Comparison of ENCODE assay signal across 7 cellular contexts in genomic region chrX:37060999-37061398, GRCh38. TPM values are rescaled to one million over a fixed set of nuclear protein-coding genes. Genes with fewer than 3 reads are reported as not detected.
DNase-seq lines count a peak whose midpoint lies in the region; ATAC-seq and TF ChIP-seq lines count a peak whose summit lies in the region.

No MANE protein-coding gene starts in this region.

- no peaks in the 10 kb centered on the region for H3K27me3 ChIP-seq in testis

- no peak overlapping the region for H3K27ac Mint-ChIP-seq in WTC11

- intact Hi-C loops in testis (cut with DNase I; ENCODE audit: low total_unique reads): no loop called here

- H3K4me1 Mint-ChIP-seq in WTC11: no peaks in the 10 kb centered on the region

- H3K4me1 ChIP-seq in testis: no peaks in the 10 kb centered on the region

- WGBS in testis, 2 donors: 20 to 25% methylated on average over 3 of the region's 3 CpGs

- no peaks in the 10 kb centered on the region for H3K9me3 Mint-ChIP-seq in WTC11

- no peak overlapping the region for H3K4me3 ChIP-seq in testis

- H3K36me3 ChIP-seq in testis (ENCODE audit: low read depth, missing control alignments): no peaks in the 10 kb centered on the region

- no peaks in the 10 kb centered on the region for H3K27me3 Mint-ChIP-seq in WTC11 (ENCODE audit: low read depth)

- no peaks in the 10 kb centered on the region for H3K36me3 Mint-ChIP-seq in WTC11

- peak; percentile 66 for ATAC-seq in WTC11

- peak; percentile 25 for TF ChIP-seq CTCF in GM20000 (IDR thresholded peaks at IDR 0.05; ENCODE audit: extremely low read depth, missing control alignments)
- peak; percentile 38; the same call in 1 of the 2 replicates for TF ChIP-seq CTCF in LNCAP (IDR thresholded peaks at IDR 0.05)
- peak; percentile 35; the same call in 1 of the 2 replicates for TF ChIP-seq CTCF in WTC11 (IDR thresholded peaks at IDR 0.05)
- peak in 1 of 3 experiments; percentile 31 for TF ChIP-seq CTCF in testis (IDR thresholded peaks at IDR 0.05)

- no peaks in the 10 kb centered on the region for H3K9me3 ChIP-seq in testis

- in situ Hi-C loops in G401 (cut with HindIII; ENCODE audit: low sequenced_read_pairs): no loop called here

- no peak for TF ChIP-seq POLR2A in testis (IDR thresholded peaks at IDR 0.05)

- H3K27ac ChIP-seq in testis: no peak overlapping the region

- no peak overlapping the region for H3K4me3 Mint-ChIP-seq in WTC11

- POLR2A ChIA-PET in WTC11 (lab: Charles Lee): no interaction called here

- CTCF ChIA-PET in WTC11 (lab: Charles Lee): no interaction called here

- peak; percentile 3 for DNase-seq in G401 (ENCODE audit: low spot score)
- DNase-seq in GM20000 (ENCODE audit: low spot score): peak; percentile 11
- no peak for DNase-seq in WTC11 (ENCODE audit: low spot score)
- DNase-seq in kidney tubule cell (ENCODE audit: low spot score): peak; percentile 68
- DNase-seq in testis: no peak
- no peak for DNase-seq in NCI-H2029 treated with DMSO at 0.1 percent for 48 hours (lab: John Stamatoyannopoulos, UW)

TF ChIP-seq in WTC11, 78 proteins besides CTCF, POLR2A, EP300 and RAD21:
- TF ChIP-seq ERG (CRISPR knock-in tag; IDR thresholded peaks at IDR 0.05) (no peak), E2F5 (CRISPR knock-in tag; IDR thresholded peaks at IDR 0.05) (no peak), STAT6 (CRISPR knock-in tag; conservative IDR thresholded peaks at IDR 0.05; ENCODE audit: low read depth) (no peak), ZNF138 (CRISPR knock-in tag; conservative IDR thresholded peaks at IDR 0.05) (no peak), PRRX2 (CRISPR knock-in tag; IDR thresholded peaks at IDR 0.05) (no peak), NR1H2 (CRISPR knock-in tag; IDR thresholded peaks at IDR 0.05) (no peak), TEAD1 (CRISPR knock-in tag; IDR thresholded peaks at IDR 0.05) (no peak)
TF ChIP-seq in WTC11: peak in this region for 0.

RNA-seq across cellular contexts. Expression of gene FAM47C, which starts 52.8 kb away (rescaled TPM):
- not detected in 2 replicates for total RNA-seq in G401 (2014; rRNA removed; shearing (Covaris generic))
- not detected in 3 replicates for total RNA-seq in WTC11 (2021)
- total RNA-seq in testis: 1 to 10 TPM in 1 of 2 donors, under 1 TPM in 1; 0.74 to 2.4 TPM
- polyA plus RNA-seq in testis (ENCODE audit: insufficient read depth, low read depth, low replicate concordance): 9.5 TPM

Comparison
In these comparisons a context has a peak if more than half of its experiments do, and no peak if none do; other contexts are left out.
1. DNase-seq: peak in G401 (single experiment), GM20000 (single experiment) and kidney tubule cell (single experiment); none in WTC11 (single experiment), testis (single experiment) and NCI-H2029 treated with DMSO at 0.1 percent for 48 hours (single experiment).